13 cellular contexts compared by ENCODE assay signal in the genomic region with DNA sequence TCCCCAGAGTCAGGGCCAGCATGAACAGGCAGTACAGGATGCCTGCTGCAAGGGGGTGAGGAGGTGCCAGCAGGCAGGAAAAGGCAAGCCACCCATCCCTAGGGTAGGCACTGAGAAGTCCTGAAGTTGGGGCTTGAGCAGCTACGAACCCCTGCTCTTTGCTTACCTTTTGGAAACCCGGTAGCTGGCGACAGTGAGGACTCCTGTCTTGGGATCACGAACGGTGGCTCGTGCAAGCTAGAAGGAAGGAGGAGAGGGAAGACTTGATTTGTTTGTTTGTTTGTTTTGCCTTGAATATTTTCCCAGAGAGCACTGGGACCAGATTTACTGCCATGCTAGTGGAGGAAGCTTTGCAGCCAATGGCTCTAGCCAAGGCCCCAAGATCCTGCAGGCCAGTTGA.
"Had no signal": no experiment of that assay in that cellular context is flagged by ENCODE, and none has a peak within 500 bp of the region (broad histone marks: within the 10 kb centered on the region; RNA-seq: fewer than 3 reads in every experiment).

No MANE protein-coding gene starts in this region.

- H3K4me1 ChIP-seq: spleen had no signal

- H3K4me3 ChIP-seq: right lobe of liver, spleen had no signal

- H3K9me3 ChIP-seq: right lobe of liver, spleen had no signal

- DNase-seq: activated CD4-positive, alpha-beta T cell treated with anti-CD3 and anti-CD28 coated beads, Interleukin-2, amount 50 U/mL, for 1 hour; activated gamma-delta T cell treated with Interleukin-2 at 50 U/mL for 16 hours; activated T-cell treated with anti-CD3 and anti-CD28 coated beads, Interleukin-2, amount 50 U/mL, for 4 hours; erythroblast; spleen; stimulated activated CD4-positive, alpha-beta T cell treated with anti-CD3 and anti-CD28 coated beads, Interleukin-1b, Interleukin-23, amount 100 ng/mL, for 48 hours; stimulated activated naive CD4-positive, alpha-beta T cell treated with Interleukin-2 at 50 U/mL for 16 hours; SW 1271 had no signal

- H3K27ac Mint-ChIP-seq: dendritic cell treated with granulocyte-macrophage colony-stimulating factor and Interleukin-4, amounts not matched to agents 40 ng/mL and 50 ng/mL, for 4 days; T-helper 2 cell treated with Interferon-gamma antibody and Interleukin-4, amounts not matched to agents 5 μg/mL and 100 μg/mL, for 36 hours; type B pancreatic cell had no signal

- ATAC-seq: activated T-cell treated with anti-CD3 and anti-CD28 coated beads, Interleukin-2, amount 50 U/mL, for 4 hours had no signal

- H3K9me3 Mint-ChIP-seq: activated T-cell treated with anti-CD3 and anti-CD28 coated beads, Interleukin-2, amount 50 U/mL, for 4 hours; dendritic cell treated with granulocyte-macrophage colony-stimulating factor and Interleukin-4, amounts not matched to agents 40 ng/mL and 50 ng/mL, for 4 days; T-helper 2 cell treated with Interferon-gamma antibody and Interleukin-4, amounts not matched to agents 5 μg/mL and 100 μg/mL, for 36 hours; type B pancreatic cell had no signal

- H3K4me3 Mint-ChIP-seq: activated T-cell treated with anti-CD3 and anti-CD28 coated beads, Interleukin-2, amount 50 U/mL, for 4 hours; dendritic cell treated with granulocyte-macrophage colony-stimulating factor and Interleukin-4, amounts not matched to agents 40 ng/mL and 50 ng/mL, for 4 days; T-helper 2 cell treated with Interferon-gamma antibody and Interleukin-4, amounts not matched to agents 5 μg/mL and 100 μg/mL, for 36 hours; type B pancreatic cell had no signal

- H3K27ac ChIP-seq: right lobe of liver, spleen had no signal

- H3K27me3 ChIP-seq: right lobe of liver, spleen had no signal

- H3K36me3 ChIP-seq: right lobe of liver had no signal

- H3K27me3 Mint-ChIP-seq: progenitor cell of endocrine pancreas, type B pancreatic cell had no signal
